In the genomic region with DNA sequence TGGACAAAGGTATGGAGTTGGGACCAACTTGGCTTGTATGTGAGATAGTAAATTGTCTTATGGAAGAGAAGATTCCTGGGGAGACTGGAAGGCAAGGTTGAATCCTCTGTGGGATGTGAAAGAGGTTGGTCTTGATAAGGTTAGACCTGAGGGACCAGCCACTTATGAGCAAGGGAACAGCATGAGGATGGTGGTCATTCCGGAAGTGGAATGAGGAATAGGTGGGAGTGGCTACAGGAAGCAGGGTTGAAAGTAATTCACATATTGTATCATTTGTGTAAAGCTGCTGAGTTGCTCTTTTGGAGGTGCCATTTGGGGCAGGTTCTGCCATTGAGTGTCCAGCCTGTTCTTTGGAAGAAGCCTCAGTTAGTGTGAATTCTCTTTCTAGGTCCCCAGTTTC, we compare ENCODE assay signal across 22 cellular contexts. TPM values are rescaled to one million over a fixed set of nuclear protein-coding genes. Genes with fewer than 3 reads are reported as not detected.
DNase-seq lines count a peak whose midpoint lies in the region; ATAC-seq and TF ChIP-seq lines count a peak whose summit lies in the region.
"Had no signal": no experiment of that assay in that cellular context is flagged by ENCODE, and none has a peak within 500 bp of the region (broad histone marks: within the 10 kb centered on the region; RNA-seq: fewer than 3 reads in every experiment).

No MANE protein-coding gene starts in this region.

- in situ Hi-C loops in IMR-90 (cut with MboI; ENCODE audit: low sequenced_read_pairs) = no loop called here

- intact Hi-C loops in IMR-90 (cut with micrococcal nuclease) (no loop called here), heart right ventricle (cut with DNase I) (loop anchor here in 1 of 10 donors (5.0 kb wide), 1 partner anchor 46 kb away; no protein-coding TSS in a partner anchor)

- H3K23ac ChIP-seq in IMR-90 (ENCODE audit: low read depth, low read length) = no peak overlapping the region

- no TSS peak for BruUV-seq in IMR-90 (replicated peaks; lab: Mats Ljungman, UMichigan)

- peaks cover 55% of the 10 kb centered on the region for H3K4me1 Mint-ChIP-seq in osteocyte (ENCODE audit: unreplicated experiment)
- peaks cover 18 to 22% of the 10 kb centered on the region in 2 donors for H3K4me1 Mint-ChIP-seq in effector memory CD8-positive, alpha-beta T cell (ENCODE audit: low read depth in 2 of 2)
- H3K4me1 Mint-ChIP-seq: activated CD4-positive, alpha-beta T cell treated with anti-CD3 and anti-CD28 coated beads, Interleukin-2, amount 10 ng/mL, durations not matched to agents 7 days and 5 days; activated CD8-positive, alpha-beta memory T cell treated with anti-CD3 and anti-CD28 coated beads, Interleukin-2, amount 10 ng/mL, durations not matched to agents 7 days and 5 days had no signal

- H4K8ac ChIP-seq in IMR-90 (ENCODE audit: low read depth in 2 of 2, low read length in 2 of 2) = no peak overlapping the region

- H3K4me2 ChIP-seq in IMR-90 (ENCODE audit: low read depth, low read length) = peak overlapping the region; percentile 19; the same call in 1 of the 2 replicates

- no peak overlapping the region for H3K18ac ChIP-seq in IMR-90 (ENCODE audit: low read depth, low read length)

- H3K14ac ChIP-seq in IMR-90 (replicated peaks; ENCODE audit: low read depth, low read length) = 0 out of 2 replicates have a peak overlapping the region, but pooled peaks have one; percentile 29

- H4K20me1 ChIP-seq in IMR-90 (ENCODE audit: insufficient read depth, low read length) = peaks cover 14% of the 10 kb centered on the region

- CTCF ChIA-PET in IMR-90 (lab: Yijun Ruan, JAX) = no interaction called here

- no peak overlapping the region for H3K4me3 Mint-ChIP-seq in osteocyte (ENCODE audit: unreplicated experiment)
- no peak overlapping the region for H3K4me3 Mint-ChIP-seq in effector memory CD8-positive, alpha-beta T cell
- H3K4me3 Mint-ChIP-seq: activated CD4-positive, alpha-beta T cell treated with anti-CD3 and anti-CD28 coated beads, Interleukin-2, amount 10 ng/mL, durations not matched to agents 7 days and 5 days; activated CD8-positive, alpha-beta memory T cell treated with anti-CD3 and anti-CD28 coated beads, Interleukin-2, amount 10 ng/mL, durations not matched to agents 7 days and 5 days; activated naive CD8-positive, alpha-beta T cell treated with anti-CD3 and anti-CD28 coated beads for 36 hours; CD4-positive, alpha-beta memory T cell; mesothelial cell of epicardium; natural killer cell; stimulated activated memory B cell treated with anti-CD40 and anti-IgM and Interleukin-4, amounts not matched to agents 10 μg/mL and 1 μg/mL and 100 μg/mL, for 72 hours had no signal

- dilution Hi-C loops in IMR-90 (cut with HindIII; ENCODE audit: low sequenced_read_pairs, unreplicated experiment) = no loop called here

- H3K27ac ChIP-seq in IMR-90 (ENCODE audit: insufficient read depth, low read length) (no peak overlapping the region), heart right ventricle (peak overlapping the region; percentile 16 to 77 (median 67))
- H3K27ac ChIP-seq: suprapubic skin had no signal

- TF ChIP-seq CTCF in IMR-90 (conservative IDR thresholded peaks at IDR 0.05; ENCODE audit: low read depth, low read length) (no peak), heart right ventricle (IDR thresholded peaks at IDR 0.05) (no peak), osteocyte (IDR thresholded peaks at IDR 0.05) (no peak)

- no peak overlapping the region for H3K4me3 ChIP-seq in IMR-90 (ENCODE audit: insufficient read depth, low read depth, low read length)
- H3K4me3 ChIP-seq in heart right ventricle = no peak overlapping the region
- H3K4me3 ChIP-seq: suprapubic skin had no signal

- H2AFZ ChIP-seq in IMR-90 (replicated peaks; ENCODE audit: low read length, poor library complexity) = no peak overlapping the region

- no peak overlapping the region for H3K56ac ChIP-seq in IMR-90 (ENCODE audit: extremely low read depth, insufficient read depth, low read length)

- peak overlapping the region; percentile 47; the same call in 1 of the 2 replicates for H2AK5ac ChIP-seq in IMR-90 (ENCODE audit: low read depth, low read length)

- H3K9me1 ChIP-seq in IMR-90 (ENCODE audit: insufficient read depth, low read length) = peaks cover 16% of the 10 kb centered on the region; the same call in 1 of the 2 replicates

- peaks cover 49 to 87% of the 10 kb centered on the region in 2 experiments for H3K79me1 ChIP-seq in IMR-90 (ENCODE audit: low read depth in 1 of 2, low read length in 2 of 2)

- H3K9me3 ChIP-seq in IMR-90 (ENCODE audit: control insufficient read depth, insufficient read depth, low read length) (no peaks in the 10 kb centered on the region), heart right ventricle (no peaks in the 10 kb centered on the region)
- H3K9me3 ChIP-seq: suprapubic skin had no signal

- DNase-seq in EH (ENCODE audit: low read depth) (peak; percentile 23), IMR-90 (no peak), heart right ventricle (no peak), osteocyte (ENCODE audit: extremely low spot score, unreplicated experiment) (no peak), DMS153 treated with DMSO at 0.1 percent for 48 hours (lab: John Stamatoyannopoulos, UW; ENCODE audit: unreplicated experiment) (no peak)
- no peak for DNase-seq in effector memory CD8-positive, alpha-beta T cell
- DNase-seq: activated CD4-positive, alpha-beta T cell treated with anti-CD3 and anti-CD28 coated beads, Interleukin-2, amount 10 ng/mL, durations not matched to agents 7 days and 5 days; activated CD8-positive, alpha-beta memory T cell treated with anti-CD3 and anti-CD28 coated beads, Interleukin-2, amount 10 ng/mL, durations not matched to agents 7 days and 5 days; activated naive CD8-positive, alpha-beta T cell treated with anti-CD3 and anti-CD28 coated beads for 36 hours; CD4-positive, alpha-beta memory T cell; effector CD8-positive, alpha-beta T cell; GDM1; Kasumi-1; kidney glomerular epithelial cell; natural killer cell; NCI-H510A treated with DMSO at 0.1 percent for 48 hours; stimulated activated CD4-positive, alpha-beta T cell treated with anti-CD3 and anti-CD28 coated beads, Interleukin-2, amount 100 ng/mL, for 24 hours; T-helper 2 cell had no signal

- H4K5ac ChIP-seq in IMR-90 (ENCODE audit: low read depth, low read length) = no peak overlapping the region

- H3K27me3 Mint-ChIP-seq in osteocyte (ENCODE audit: unreplicated experiment) = no peaks in the 10 kb centered on the region
- no peaks in the 10 kb centered on the region for H3K27me3 Mint-ChIP-seq in effector memory CD8-positive, alpha-beta T cell
- H3K27me3 Mint-ChIP-seq: activated CD4-positive, alpha-beta T cell treated with anti-CD3 and anti-CD28 coated beads, Interleukin-2, amount 10 ng/mL, durations not matched to agents 7 days and 5 days; activated CD8-positive, alpha-beta memory T cell treated with anti-CD3 and anti-CD28 coated beads, Interleukin-2, amount 10 ng/mL, durations not matched to agents 7 days and 5 days; activated naive CD8-positive, alpha-beta T cell treated with anti-CD3 and anti-CD28 coated beads for 36 hours; CD4-positive, alpha-beta memory T cell; stimulated activated memory B cell treated with anti-CD40 and anti-IgM and Interleukin-4, amounts not matched to agents 10 μg/mL and 1 μg/mL and 100 μg/mL, for 72 hours had no signal

- no peaks in the 10 kb centered on the region for H3K9me3 Mint-ChIP-seq in osteocyte (ENCODE audit: unreplicated experiment)
- H3K9me3 Mint-ChIP-seq in effector memory CD8-positive, alpha-beta T cell = no peaks in the 10 kb centered on the region
- H3K9me3 Mint-ChIP-seq: activated CD4-positive, alpha-beta T cell treated with anti-CD3 and anti-CD28 coated beads, Interleukin-2, amount 10 ng/mL, durations not matched to agents 7 days and 5 days; activated naive CD8-positive, alpha-beta T cell treated with anti-CD3 and anti-CD28 coated beads for 36 hours; CD4-positive, alpha-beta memory T cell; mesothelial cell of epicardium; natural killer cell; stimulated activated memory B cell treated with anti-CD40 and anti-IgM and Interleukin-4, amounts not matched to agents 10 μg/mL and 1 μg/mL and 100 μg/mL, for 72 hours had no signal

- no peak overlapping the region for H2BK120ac ChIP-seq in IMR-90 (ENCODE audit: low read depth, low read length)

- no peak overlapping the region for H3K9ac ChIP-seq in IMR-90 (ENCODE audit: low read depth, low read length)

- peak; percentile 40 for ATAC-seq in IMR-90 (ENCODE audit: low read depth)
- ATAC-seq in heart right ventricle = peak in 3 of 8 donors; percentile 2 to 3 (median 2)
- ATAC-seq in effector memory CD8-positive, alpha-beta T cell (replicated peaks) = no peak
- ATAC-seq in GM18505 (IDR thresholded peaks at IDR 0.05; ENCODE audit: unreplicated experiment) = no peak
- ATAC-seq: activated CD8-positive, alpha-beta memory T cell treated with anti-CD3 and anti-CD28 coated beads, Interleukin-2, amount 10 ng/mL, durations not matched to agents 7 days and 5 days; natural killer cell; stimulated activated memory B cell treated with anti-CD40 and anti-IgM and Interleukin-4, amounts not matched to agents 10 μg/mL and 1 μg/mL and 100 μg/mL, for 72 hours had no signal

- H3K36me3 Mint-ChIP-seq in osteocyte (ENCODE audit: unreplicated experiment) = no peaks in the 10 kb centered on the region
- H3K36me3 Mint-ChIP-seq in effector memory CD8-positive, alpha-beta T cell (ENCODE audit: insufficient read depth) = peaks cover 2% of the 10 kb centered on the region
- H3K36me3 Mint-ChIP-seq: mesothelial cell of epicardium, natural killer cell had no signal

- H4K91ac ChIP-seq in IMR-90 (ENCODE audit: insufficient read depth, low read depth, low read length) = no peak overlapping the region

- H3K4me1 ChIP-seq in IMR-90 (ENCODE audit: control insufficient read depth, insufficient read depth, low read length) (peaks cover 9% of the 10 kb centered on the region; the same call in 1 of the 2 replicates), heart right ventricle (peaks cover 7 to 83% (median 53%) of the 10 kb centered on the region in 9 donors)

- H2AK9ac ChIP-seq in IMR-90 (replicated peaks; ENCODE audit: low read depth, low read length, poor library complexity) = no peak overlapping the region

- no peak for TF ChIP-seq RAD21 in IMR-90 (IDR thresholded peaks at IDR 0.05; ENCODE audit: low read length)

- H2BK20ac ChIP-seq in IMR-90 (ENCODE audit: low read depth, low read length) = no peak overlapping the region

- no CpG with 5 or more reads among the region's 1 CpG for WGBS in IMR-90 (ENCODE audit: extremely low coverage in 2 of 2, insufficient read length in 1 of 2), 2 experiments
- 16 to 21% methylated on average over 1 of the region's 1 CpG for WGBS in heart right ventricle, 2 donors

- no peaks in the 10 kb centered on the region for H3K36me3 ChIP-seq in IMR-90 (ENCODE audit: control insufficient read depth, insufficient read depth, low read length)
- no peaks in the 10 kb centered on the region for H3K36me3 ChIP-seq in heart right ventricle
- H3K36me3 ChIP-seq: suprapubic skin had no signal

- peak overlapping the region; percentile 39 for H3K27ac Mint-ChIP-seq in osteocyte (ENCODE audit: unreplicated experiment)
- H3K27ac Mint-ChIP-seq in effector memory CD8-positive, alpha-beta T cell = peak overlapping the region in 1 of 2 donors; percentile 6
- H3K27ac Mint-ChIP-seq: activated CD4-positive, alpha-beta T cell treated with anti-CD3 and anti-CD28 coated beads, Interleukin-2, amount 10 ng/mL, durations not matched to agents 7 days and 5 days; activated CD8-positive, alpha-beta memory T cell treated with anti-CD3 and anti-CD28 coated beads, Interleukin-2, amount 10 ng/mL, durations not matched to agents 7 days and 5 days; activated naive CD8-positive, alpha-beta T cell treated with anti-CD3 and anti-CD28 coated beads for 36 hours; mesothelial cell of epicardium; natural killer cell; stimulated activated memory B cell treated with anti-CD40 and anti-IgM and Interleukin-4, amounts not matched to agents 10 μg/mL and 1 μg/mL and 100 μg/mL, for 72 hours had no signal

- POLR2A ChIA-PET in IMR-90 (lab: Charles Lee; ENCODE audit: unreplicated experiment) = no interaction called here

- no peak overlapping the region for H2BK15ac ChIP-seq in IMR-90 (ENCODE audit: low read depth, low read length)

- no peak overlapping the region for H3K4ac ChIP-seq in IMR-90 (ENCODE audit: low read depth, low read length)

- H3K27me3 ChIP-seq in IMR-90 (ENCODE audit: control insufficient read depth, insufficient read depth, low read length) = no peaks in the 10 kb centered on the region
- no peaks in the 10 kb centered on the region for H3K27me3 ChIP-seq in heart right ventricle
- H3K27me3 ChIP-seq: suprapubic skin had no signal

- TF ChIP-seq POLR2A in IMR-90 (IDR thresholded peaks at IDR 0.05; ENCODE audit: low read depth, low read length) (no peak), GM18505 (IDR thresholded peaks at IDR 0.05; ENCODE audit: borderline replicate concordance, extremely low read depth, insufficient read depth, insufficient read length) (no peak)

- no peak overlapping the region for H2BK5ac ChIP-seq in IMR-90 (ENCODE audit: low read depth, low read length, poor library complexity, severe bottlenecking)

RNA-seq across cellular contexts. Expression of a gene that starts 13.2 kb away (rescaled TPM):
- total RNA-seq in IMR-90 (2012; rRNA removed) = 16.1 and 18.1 TPM in 2 replicates
- 8.4 and 9.2 TPM in 2 replicates for polyA plus RNA-seq in IMR-90 (2012; rRNA removed)
- 2.4 and 4.5 TPM in 2 replicates for polyA plus RNA-seq in IMR-90 (2012; cell fraction: cytosol; rRNA removed)
- polyA plus RNA-seq in IMR-90 (2012; cell fraction: nucleus; rRNA removed; ENCODE audit: low replicate concordance) = 1.5 and 6.2 TPM in 2 replicates
- total RNA-seq in heart right ventricle = 100 to 1,000 TPM; 101 to 181 (median 154) TPM
- 10 to 100 TPM; 13.7 to 22.2 TPM for polyA plus RNA-seq in heart right ventricle
- 36.3 and 39.7 TPM in 2 replicates for total RNA-seq in osteocyte
